In genomic region chr15:39426552-39427532, GRCh38 we compare ENCODE assay signal across 8 cellular contexts.
DNase-seq lines count a peak whose midpoint lies in the region; ATAC-seq lines count a peak whose summit lies in the region.

No MANE protein-coding gene starts in this region.

- ATAC-seq in GM21576 (IDR thresholded peaks at IDR 0.05; ENCODE audit: unreplicated experiment): peak; percentile 86
- peak; percentile 90 for ATAC-seq in effector memory CD8-positive, alpha-beta T cell (replicated peaks)

- no peaks in the 10 kb centered on the region for H3K36me3 Mint-ChIP-seq in activated CD4-positive, alpha-beta T cell treated with anti-CD3 and anti-CD28 coated beads, Interleukin-2, amount 10 ng/mL, durations not matched to agents 24 days and 14 days (ENCODE audit: low read depth)
- H3K36me3 Mint-ChIP-seq in effector memory CD8-positive, alpha-beta T cell (ENCODE audit: insufficient read depth): peaks cover 6% of the 10 kb centered on the region

- peak overlapping the region; percentile 75 for H3K27ac Mint-ChIP-seq in activated CD4-positive, alpha-beta T cell treated with anti-CD3 and anti-CD28 coated beads, Interleukin-2, amount 10 ng/mL, durations not matched to agents 24 days and 14 days
- H3K27ac Mint-ChIP-seq in effector memory CD8-positive, alpha-beta T cell: peak overlapping the region; percentile 70 to 92

- intact Hi-C loops in activated CD4-positive, alpha-beta T cell treated with anti-CD3 and anti-CD28 coated beads, Interleukin-2, amount 10 ng/mL, durations not matched to agents 24 days and 14 days (cut with micrococcal nuclease): loop anchor here (5.0 kb wide), 1 partner anchor 285 kb away; no protein-coding TSS in a partner anchor

- peak overlapping the region; percentile 69 for H3K4me3 Mint-ChIP-seq in activated CD4-positive, alpha-beta T cell treated with anti-CD3 and anti-CD28 coated beads, Interleukin-2, amount 10 ng/mL, durations not matched to agents 24 days and 14 days
- peak overlapping the region; percentile 73 to 79 for H3K4me3 Mint-ChIP-seq in effector memory CD8-positive, alpha-beta T cell

- H3K4me3 ChIP-seq in skeletal muscle cell (ENCODE audit: low read depth, low read length): no peak overlapping the region

- in situ Hi-C loops in ACHN (cut with HindIII; ENCODE audit: low pct_ligation_motif_present, low pct_unique_long_range_greater_than_20kb, low sequenced_read_pairs): no loop called here

- DNase-seq in GM03348 (ENCODE audit: low spot score): peak; percentile 65
- peak; percentile 95 for DNase-seq in M059J (ENCODE audit: low read depth)
- peak; percentile 90 for DNase-seq in activated CD4-positive, alpha-beta T cell treated with anti-CD3 and anti-CD28 coated beads, Interleukin-2, amount 10 ng/mL, durations not matched to agents 24 days and 14 days
- peak; percentile 70 to 74 (median 74) for DNase-seq in effector memory CD8-positive, alpha-beta T cell
- DNase-seq in skeletal muscle cell (ENCODE audit: low read depth): peak; percentile 76
- no peak for DNase-seq in ACHN
- DNase-seq in NCI-H1436 (lab: John Stamatoyannopoulos, UW): no peak

- peaks cover 19% of the 10 kb centered on the region for H3K4me1 Mint-ChIP-seq in activated CD4-positive, alpha-beta T cell treated with anti-CD3 and anti-CD28 coated beads, Interleukin-2, amount 10 ng/mL, durations not matched to agents 24 days and 14 days
- H3K4me1 Mint-ChIP-seq in effector memory CD8-positive, alpha-beta T cell (ENCODE audit: low read depth in 2 of 2): peaks cover 20 to 26% of the 10 kb centered on the region in 2 donors

- H3K9me3 Mint-ChIP-seq in activated CD4-positive, alpha-beta T cell treated with anti-CD3 and anti-CD28 coated beads, Interleukin-2, amount 10 ng/mL, durations not matched to agents 24 days and 14 days: peaks cover under 1% of the 10 kb centered on the region
- no peaks in the 10 kb centered on the region for H3K9me3 Mint-ChIP-seq in effector memory CD8-positive, alpha-beta T cell

- peaks cover 44% of the 10 kb centered on the region for H3K27me3 Mint-ChIP-seq in activated CD4-positive, alpha-beta T cell treated with anti-CD3 and anti-CD28 coated beads, Interleukin-2, amount 10 ng/mL, durations not matched to agents 24 days and 14 days
- H3K27me3 Mint-ChIP-seq in effector memory CD8-positive, alpha-beta T cell: peaks cover 26 to 32% of the 10 kb centered on the region in 2 donors

Comparison
In these comparisons a context has a peak if more than half of its experiments do, and no peak if none do; other contexts are left out.
1. DNase-seq: peak in GM03348 (single experiment), M059J (single experiment), activated CD4-positive, alpha-beta T cell treated with anti-CD3 and anti-CD28 coated beads, Interleukin-2, amount 10 ng/mL, durations not matched to agents 24 days and 14 days (single experiment), effector memory CD8-positive, alpha-beta T cell (3 of 3) and skeletal muscle cell (single experiment); none in ACHN (single experiment) and NCI-H1436 (single experiment).